In genomic region chr1:156858959-156859522, GRCh38 we compare ENCODE assay signal across 9 cellular contexts. TPM values are rescaled to one million over a fixed set of nuclear protein-coding genes. Genes with fewer than 3 reads are reported as not detected.
DNase-seq lines count a peak whose midpoint lies in the region; ATAC-seq and TF ChIP-seq lines count a peak whose summit lies in the region.
"Had no signal": no experiment of that assay in that cellular context is flagged by ENCODE, and none has a peak within 500 bp of the region (broad histone marks: within the 10 kb centered on the region; RNA-seq: fewer than 3 reads in every experiment).

INSRR (minus strand) TSS chr1:156859117; CDS start chr1:156858621, 496 bp downstream.

- peak; percentile 52 for DNase-seq in NCI-H748 (lab: John Stamatoyannopoulos, UW; ENCODE audit: unreplicated experiment)
- DNase-seq in NCI-H748 treated with DMSO at 0.1 percent for 48 hours (lab: John Stamatoyannopoulos, UW): no peak
- DNase-seq in activated T-helper 1 cell treated with anti-CD3 and anti-CD28 coated beads, Interleukin-12 subunit alpha, Interleukin-12 subunit beta, Interleukin-2, Interleukin-4 antibody, amounts not matched to agents 30 ng/mL and 10 ng/mL and 1 ng/mL, durations not matched to agents 14 hours and 24 hours and 36 hours (ENCODE audit: low spot score): no peak
- no peak for DNase-seq in iPS DF 6.9 (ENCODE audit: low read depth, low spot score)
- DNase-seq in stomach: no peak
- no peak for DNase-seq in omental fat pad (ENCODE audit: low spot score)
- no peak for DNase-seq in glomerular visceral epithelial cell (ENCODE audit: extremely low spot score)

- H3K27ac Mint-ChIP-seq in activated T-helper 1 cell treated with anti-CD3 and anti-CD28 coated beads, Interleukin-12 subunit alpha, Interleukin-12 subunit beta, Interleukin-2, Interleukin-4 antibody, amounts not matched to agents 30 ng/mL and 10 ng/mL and 1 ng/mL, durations not matched to agents 14 hours and 24 hours and 36 hours: no peak within 1 kb of the TSS

- H3K4me3 ChIP-seq in iPS DF 6.9 (ENCODE audit: low read length) (peak within 1 kb of the TSS; percentile 4; the same call in 1 of the 2 replicates), stomach (peak within 1 kb of the TSS; percentile 27 to 41 (median 32))

- peaks cover 44% of the 10 kb centered on the region for H3K4me1 Mint-ChIP-seq in activated T-helper 1 cell treated with anti-CD3 and anti-CD28 coated beads, Interleukin-12 subunit alpha, Interleukin-12 subunit beta, Interleukin-2, Interleukin-4 antibody, amounts not matched to agents 30 ng/mL and 10 ng/mL and 1 ng/mL, durations not matched to agents 14 hours and 24 hours and 36 hours (ENCODE audit: low read depth)

- H3K27me3 Mint-ChIP-seq in activated T-helper 1 cell treated with anti-CD3 and anti-CD28 coated beads, Interleukin-12 subunit alpha, Interleukin-12 subunit beta, Interleukin-2, Interleukin-4 antibody, amounts not matched to agents 30 ng/mL and 10 ng/mL and 1 ng/mL, durations not matched to agents 14 hours and 24 hours and 36 hours (ENCODE audit: insufficient read depth): peaks cover 15% of the 10 kb centered on the region

- WGBS in iPS DF 6.9 (ENCODE audit: insufficient coverage, insufficient read length): no CpG with 5 or more reads among the region's 39 CpGs
- 1 to 7% (median 3%) methylated on average over 27 to 39 of the region's 39 CpGs for WGBS in stomach, 5 donors

- H3K27me3 ChIP-seq in iPS DF 6.9 (ENCODE audit: control insufficient read depth, insufficient read depth, low read length): peaks cover 76% of the 10 kb centered on the region
- H3K27me3 ChIP-seq in stomach: peaks cover 21 to 80% (median 56%) of the 10 kb centered on the region in 3 donors

- TF ChIP-seq POLR2A in stomach (IDR thresholded peaks at IDR 0.05): no peak

- H3K36me3 Mint-ChIP-seq in activated T-helper 1 cell treated with anti-CD3 and anti-CD28 coated beads, Interleukin-12 subunit alpha, Interleukin-12 subunit beta, Interleukin-2, Interleukin-4 antibody, amounts not matched to agents 30 ng/mL and 10 ng/mL and 1 ng/mL, durations not matched to agents 14 hours and 24 hours and 36 hours (ENCODE audit: low read depth): peaks cover 9% of the 10 kb centered on the region

- H3K9me3 ChIP-seq in iPS DF 6.9 (ENCODE audit: control insufficient read depth, insufficient read depth, low read length) (no peaks in the 10 kb centered on the region), stomach (no peaks in the 10 kb centered on the region)

- no peaks in the 10 kb centered on the region for H3K9me3 Mint-ChIP-seq in activated T-helper 1 cell treated with anti-CD3 and anti-CD28 coated beads, Interleukin-12 subunit alpha, Interleukin-12 subunit beta, Interleukin-2, Interleukin-4 antibody, amounts not matched to agents 30 ng/mL and 10 ng/mL and 1 ng/mL, durations not matched to agents 14 hours and 24 hours and 36 hours

- peaks cover 2% of the 10 kb centered on the region; the same call in 1 of the 2 replicates for H3K4me1 ChIP-seq in iPS DF 6.9 (ENCODE audit: control insufficient read depth, insufficient read depth, low read length)
- H3K4me1 ChIP-seq in stomach: peaks cover 24 to 32% (median 31%) of the 10 kb centered on the region in 4 donors

- intact Hi-C loops in activated T-helper 1 cell treated with anti-CD3 and anti-CD28 coated beads, Interleukin-12 subunit alpha, Interleukin-12 subunit beta, Interleukin-2, Interleukin-4 antibody, amounts not matched to agents 30 ng/mL and 10 ng/mL and 1 ng/mL, durations not matched to agents 14 hours and 24 hours and 36 hours (cut with micrococcal nuclease): loop anchor here (1.0 kb wide), 1 partner anchor 133 kb away; no protein-coding TSS in a partner anchor
- intact Hi-C loops in stomach (cut with DNase I; ENCODE audit: low total_unique reads): no loop called here

- H3K27ac ChIP-seq in iPS DF 6.9 (ENCODE audit: low read length) (no peak within 1 kb of the TSS), stomach (peak within 1 kb of the TSS in 1 of 5 donors; percentile 49)

- ATAC-seq in HG03469 (IDR thresholded peaks at IDR 0.05; ENCODE audit: unreplicated experiment) (no peak), omental fat pad (ENCODE audit: low FRiP score) (no peak)

- H3K4me3 Mint-ChIP-seq in activated T-helper 1 cell treated with anti-CD3 and anti-CD28 coated beads, Interleukin-12 subunit alpha, Interleukin-12 subunit beta, Interleukin-2, Interleukin-4 antibody, amounts not matched to agents 30 ng/mL and 10 ng/mL and 1 ng/mL, durations not matched to agents 14 hours and 24 hours and 36 hours: peak within 1 kb of the TSS; percentile 88

- H3K36me3 ChIP-seq in iPS DF 6.9 (ENCODE audit: control insufficient read depth, insufficient read depth, low read length) (no peaks in the 10 kb centered on the region), stomach (no peaks in the 10 kb centered on the region)

- no peak for TF ChIP-seq CTCF in stomach (IDR thresholded peaks at IDR 0.05)
- no peak for TF ChIP-seq CTCF in omental fat pad (IDR thresholded peaks at IDR 0.05)

- no peak for TF ChIP-seq EP300 in stomach (IDR thresholded peaks at IDR 0.05)

RNA-seq across cellular contexts. Expression of gene INSRR, which starts in this region (rescaled TPM):
- total RNA-seq in activated T-helper 1 cell treated with anti-CD3 and anti-CD28 coated beads, Interleukin-12 subunit alpha, Interleukin-12 subunit beta, Interleukin-2, Interleukin-4 antibody, amounts not matched to agents 30 ng/mL and 10 ng/mL and 1 ng/mL, durations not matched to agents 14 hours and 24 hours and 36 hours: 0.65 and 0.78 TPM in 2 replicates
- total RNA-seq in stomach (under 1 TPM in 2 of 5 donors, not detected in 3; 0.18 to 0.29 TPM), omental fat pad (under 1 TPM in 3 of 4 donors, not detected in 1; 0.06 to 0.12 (median 0.09) TPM)
- polyA plus RNA-seq in stomach: under 1 TPM; 0.15 to 0.75 (median 0.33) TPM
- total RNA-seq: M059J had no signal
